Comparison of ENCODE assay signal across 1 cellular context in genomic region chr9:126804696-126805545, GRCh38.
TF ChIP-seq lines count a peak whose summit lies in the region.

ZBTB43 (plus strand) TSS chr9:126805040; CDS start chr9:126832510, 27,470 bp downstream.

TF ChIP-seq in K562, 482 proteins besides CTCF, POLR2A, EP300 and RAD21 (continued from another document and continues in another):
- TF ChIP-seq ZNF518B (CRISPR knock-in tag; IDR thresholded peaks at IDR 0.05) (no peak), MTA3 (IDR thresholded peaks at IDR 0.05; ENCODE audit: borderline replicate concordance) (0 out of 2 replicates have a peak, but pooled peaks have one; percentile 38), NFIC (IDR thresholded peaks at IDR 0.05) (no peak), ZNF592 (IDR thresholded peaks at IDR 0.05) (no peak), ZNF668 (CRISPR knock-in tag; IDR thresholded peaks at IDR 0.05) (no peak), E2F6 (IDR thresholded peaks at IDR 0.05; ENCODE audit: borderline replicate concordance in 1 of 2, extremely low read depth in 1 of 2, insufficient read depth in 1 of 2, insufficient read length in 1 of 2, low read depth in 1 of 2, low read length in 1 of 2, poor library complexity in 1 of 2, severe bottlenecking in 1 of 2) (peak in 1 of 2 experiments; percentile 34), TAF9B (IDR thresholded peaks at IDR 0.05; ENCODE audit: partially characterized antibody) (peak; percentile 85), TSC22D4 (tag; IDR thresholded peaks at IDR 0.05) (no peak), MAFF (IDR thresholded peaks at IDR 0.05; ENCODE audit: low read length) (no peak), XRCC5 (IDR thresholded peaks at IDR 0.05; ENCODE audit: low read depth, low read length) (0 out of 2 replicates have a peak, but pooled peaks have one; percentile 14), TOE1 (IDR thresholded peaks at IDR 0.05; ENCODE audit: borderline replicate concordance) (no peak; the same call in 1 of the 2 replicates), TOE1 (CRISPR knock-in tag; IDR thresholded peaks at IDR 0.05; ENCODE audit: borderline replicate concordance, low read depth) (no peak), CHAMP1 (IDR thresholded peaks at IDR 0.05) (no peak; the same call in 1 of the 2 replicates), HBP1 (CRISPR knock-in tag; IDR thresholded peaks at IDR 0.05) (peak; percentile 73; the same call in 1 of the 2 replicates), MITF (IDR thresholded peaks at IDR 0.05) (no peak), FOXJ2 (tag; IDR thresholded peaks at IDR 0.05) (no peak), FOXP1 (CRISPR knock-in tag; IDR thresholded peaks at IDR 0.05) (peak; percentile 83), ZNF253 (CRISPR knock-in tag; conservative IDR thresholded peaks at IDR 0.05) (no peak), MYC (IDR thresholded peaks at IDR 0.05; ENCODE audit: low read depth, low read length) (no peak), MYC (CRISPR knock-in tag; IDR thresholded peaks at IDR 0.05; ENCODE audit: borderline replicate concordance, low read depth) (peak; percentile 62; the same call in 1 of the 2 replicates), BRF2 (IDR thresholded peaks at IDR 0.05; ENCODE audit: borderline replicate concordance, insufficient read depth, insufficient read length) (no peak), BCOR (IDR thresholded peaks at IDR 0.05) (no peak), E4F1 (CRISPR knock-in tag; IDR thresholded peaks at IDR 0.05; ENCODE audit: borderline replicate concordance) (no peak), PRDM10 (IDR thresholded peaks at IDR 0.05; ENCODE audit: partially characterized antibody) (no peak), POLR3G (IDR thresholded peaks at IDR 0.05; ENCODE audit: extremely low read depth, insufficient read length, insufficient replicate concordance) (no peak), ZNF695 (CRISPR knock-in tag; IDR thresholded peaks at IDR 0.05) (no peak), GABPA (tag; conservative IDR thresholded peaks at IDR 0.05; ENCODE audit: low read depth) (peak; percentile 99), ARNT (IDR thresholded peaks at IDR 0.05) (no peak), ZNF764 (CRISPR knock-in tag; IDR thresholded peaks at IDR 0.05; ENCODE audit: low read depth) (no peak), HMBOX1 (IDR thresholded peaks at IDR 0.05) (no peak), TAF7 (tag; IDR thresholded peaks at IDR 0.05) (peak; percentile 63; the same call in 1 of the 2 replicates), ETV1 (tag; conservative IDR thresholded peaks at IDR 0.05; ENCODE audit: low read depth) (peak; percentile 45; the same call in 1 of the 2 replicates), MAFG (tag; conservative IDR thresholded peaks at IDR 0.05) (no peak)
